26 cellular contexts compared by ENCODE assay signal in the genomic region with DNA sequence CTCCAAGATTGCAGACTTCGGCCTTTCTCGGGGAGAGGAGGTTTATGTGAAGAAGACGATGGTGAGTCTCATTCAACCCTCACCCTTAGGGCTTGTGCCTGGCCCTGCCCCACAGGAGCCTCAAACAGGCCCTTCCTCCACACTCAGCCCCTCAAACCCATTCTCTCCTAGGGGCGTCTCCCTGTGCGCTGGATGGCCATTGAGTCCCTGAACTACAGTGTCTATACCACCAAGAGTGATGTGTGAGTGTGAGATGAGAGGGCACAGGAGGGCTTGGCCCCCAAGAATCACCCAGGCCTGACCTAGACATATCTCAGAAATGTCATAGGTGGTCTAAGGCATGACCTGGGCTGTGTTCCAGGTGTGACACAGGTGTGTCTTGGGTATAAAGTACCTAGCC. TPM values are rescaled to one million over a fixed set of nuclear protein-coding genes. Genes with fewer than 3 reads are reported as not detected.
DNase-seq lines count a peak whose midpoint lies in the region; ATAC-seq and TF ChIP-seq lines count a peak whose summit lies in the region.
"Had no signal": no experiment of that assay in that cellular context is flagged by ENCODE, and none has a peak within 500 bp of the region (broad histone marks: within the 10 kb centered on the region; RNA-seq: fewer than 3 reads in every experiment).

No MANE protein-coding gene starts in this region.

- H3K4me3 Mint-ChIP-seq in neural crest cell = no peak overlapping the region
- no peak overlapping the region for H3K4me3 Mint-ChIP-seq in stimulated activated memory B cell treated with anti-CD40 and anti-IgM and Interleukin-4, amounts not matched to agents 10 μg/mL and 1 μg/mL and 100 μg/mL, for 72 hours
- H3K4me3 Mint-ChIP-seq: CD8-positive, alpha-beta memory T cell; GM23338 had no signal

- ATAC-seq in Right ventricle myocardium superior (ENCODE audit: poor library complexity) (no peak), left ventricle myocardium superior (no peak), HG03571 (IDR thresholded peaks at IDR 0.05; ENCODE audit: unreplicated experiment) (no peak)
- peak; percentile 6 for ATAC-seq in stimulated activated memory B cell treated with anti-CD40 and anti-IgM and Interleukin-4, amounts not matched to agents 10 μg/mL and 1 μg/mL and 100 μg/mL, for 72 hours
- ATAC-seq: GM23338, HepG2 had no signal

- TF ChIP-seq CTCF in neural crest cell (conservative IDR thresholded peaks at IDR 0.05) = no peak

- DNase-seq in Right ventricle myocardium superior (peak; percentile 18), left ventricle myocardium superior (no peak), neural crest cell (ENCODE audit: low read depth, low spot score) (no peak)
- DNase-seq in stimulated activated CD4-positive, alpha-beta T cell treated with anti-CD3 and anti-CD28 coated beads, Interleukin-4, amount 100 ng/mL, for 1 hour = no peak
- no peak for DNase-seq in stimulated activated naive CD4-positive, alpha-beta T cell treated with Interleukin-2 at 50 U/mL for 16 hours (lab: John Stamatoyannopoulos, UW)
- DNase-seq: AML-193; C1 segment of cervical spinal cord; Calu3; CD8-positive, alpha-beta memory T cell; HCEC 1CT; KG1; NCI-H1092 treated with DMSO at 0.1 percent for 48 hours; NCI-H1436 treated with DMSO at 0.1 percent for 48 hours; NCI-H1930; NCI-H510A; NCI-H748 treated with DMSO at 0.1 percent for 48 hours; PC-9; RPMI8226; SHP77 treated with DMSO at 0.1 percent for 48 hours had no signal

- intact Hi-C loops in Right ventricle myocardium superior (cut with DNase I) (no loop called here), left ventricle myocardium superior (cut with micrococcal nuclease) (no loop called here)

- H3K9me3 Mint-ChIP-seq in neural crest cell = no peaks in the 10 kb centered on the region
- peaks cover 2% of the 10 kb centered on the region for H3K9me3 Mint-ChIP-seq in stimulated activated memory B cell treated with anti-CD40 and anti-IgM and Interleukin-4, amounts not matched to agents 10 μg/mL and 1 μg/mL and 100 μg/mL, for 72 hours
- H3K9me3 Mint-ChIP-seq: GM23338 had no signal

- H3K4me1 Mint-ChIP-seq in neural crest cell = peaks cover 33% of the 10 kb centered on the region
- H3K4me1 Mint-ChIP-seq in stimulated activated memory B cell treated with anti-CD40 and anti-IgM and Interleukin-4, amounts not matched to agents 10 μg/mL and 1 μg/mL and 100 μg/mL, for 72 hours = peaks cover 5% of the 10 kb centered on the region
- H3K4me1 Mint-ChIP-seq: CD8-positive, alpha-beta memory T cell had no signal

- peak overlapping the region; percentile 5 for H3K27ac Mint-ChIP-seq in neural crest cell (ENCODE audit: unreplicated experiment)
- no peak overlapping the region for H3K27ac Mint-ChIP-seq in stimulated activated memory B cell treated with anti-CD40 and anti-IgM and Interleukin-4, amounts not matched to agents 10 μg/mL and 1 μg/mL and 100 μg/mL, for 72 hours
- H3K27ac Mint-ChIP-seq: GM23338 had no signal

- no peaks in the 10 kb centered on the region for H3K27me3 Mint-ChIP-seq in neural crest cell (ENCODE audit: low read depth)
- no peaks in the 10 kb centered on the region for H3K27me3 Mint-ChIP-seq in stimulated activated memory B cell treated with anti-CD40 and anti-IgM and Interleukin-4, amounts not matched to agents 10 μg/mL and 1 μg/mL and 100 μg/mL, for 72 hours
- H3K27me3 Mint-ChIP-seq: CD8-positive, alpha-beta memory T cell had no signal

- no peaks in the 10 kb centered on the region for H3K36me3 Mint-ChIP-seq in neural crest cell (ENCODE audit: low read depth)
- H3K36me3 Mint-ChIP-seq in stimulated activated memory B cell treated with anti-CD40 and anti-IgM and Interleukin-4, amounts not matched to agents 10 μg/mL and 1 μg/mL and 100 μg/mL, for 72 hours = no peaks in the 10 kb centered on the region

RNA-seq across cellular contexts. Expression of a gene that starts 18.3 kb away (rescaled TPM):
- total RNA-seq in Right ventricle myocardium superior = 0.40 TPM
- 0.40 TPM for total RNA-seq in left ventricle myocardium superior
- total RNA-seq in neural crest cell = not detected in 2 replicates
- total RNA-seq: A172; CD8-positive, alpha-beta memory T cell; GM23338; HepG2 had no signal

RNA-seq across cellular contexts. Expression of a gene that starts 18.5 kb away (rescaled TPM):
- 18.5 TPM for total RNA-seq in Right ventricle myocardium superior
- 21.9 TPM for total RNA-seq in left ventricle myocardium superior
- 2.2 and 2.8 TPM in 2 replicates for total RNA-seq in neural crest cell
- total RNA-seq: Calu3, HT-29, PC-9 had no signal

RNA-seq across cellular contexts. Expression of a gene that starts 33.9 kb away (rescaled TPM):
- total RNA-seq in Right ventricle myocardium superior (not detected), left ventricle myocardium superior (not detected), neural crest cell (not detected in 2 replicates)
- total RNA-seq: A172; CD8-positive, alpha-beta memory T cell; Daoy had no signal

RNA-seq across cellular contexts. Expression of a gene that starts 39.5 kb away (rescaled TPM):
- 0.83 TPM for total RNA-seq in Right ventricle myocardium superior
- total RNA-seq in left ventricle myocardium superior = 1.3 TPM
- 180 and 196 TPM in 2 replicates for total RNA-seq in neural crest cell

RNA-seq across cellular contexts. Expression of a gene that starts 48.5 kb away (rescaled TPM):
- 29.3 TPM for total RNA-seq in Right ventricle myocardium superior
- total RNA-seq in left ventricle myocardium superior = 30.2 TPM
- 30.8 and 31.8 TPM in 2 replicates for total RNA-seq in neural crest cell
